26 cellular contexts compared by ENCODE assay signal in the genomic region with DNA sequence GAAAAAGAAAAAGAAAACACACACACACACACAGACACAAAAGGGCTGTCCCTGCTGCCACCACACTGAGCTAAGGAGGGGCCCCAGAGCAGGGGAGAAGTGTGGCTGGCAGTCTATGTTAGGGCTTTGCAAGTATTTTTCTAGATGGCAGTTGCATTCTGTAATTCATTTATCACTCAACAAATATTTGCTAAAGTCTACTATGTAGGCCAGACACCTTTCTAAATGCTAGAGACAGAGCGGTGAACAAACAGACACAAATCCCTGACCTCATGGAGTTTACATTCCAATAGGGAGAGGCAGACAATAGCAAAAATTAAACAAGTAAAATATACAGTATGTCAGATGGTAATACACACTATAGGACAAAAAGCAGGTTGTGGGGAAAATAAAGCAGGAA. TPM values are rescaled to one million over a fixed set of nuclear protein-coding genes. Genes with fewer than 3 reads are reported as not detected.
"Had no signal": no experiment of that assay in that cellular context is flagged by ENCODE, and none has a peak within 500 bp of the region (broad histone marks: within the 10 kb centered on the region; RNA-seq: fewer than 3 reads in every experiment).

No MANE protein-coding gene starts in this region.

- H3K27me3 ChIP-seq: esophagus muscularis mucosa, gastrocnemius medialis, left lung, suprapubic skin, thyroid gland had no signal

- FAIRE-seq: small intestine, urothelium cell line had no signal

- DNase-seq: effector memory CD8-positive, alpha-beta T cell; gastrocnemius medialis; heart right ventricle; islet precursor cell; left lung; lower lobe of right lung; natural killer cell; posterior cingulate gyrus; small intestine; stimulated activated CD4-positive, alpha-beta T cell treated with anti-CD3 and anti-CD28 coated beads, Interleukin-12 subunit alpha, Interleukin-12 subunit beta, amount 100 ng/mL, for 4 hours; stimulated activated naive CD4-positive, alpha-beta T cell; thyroid gland had no signal

- H3K4me1 ChIP-seq: esophagus muscularis mucosa, gastrocnemius medialis, heart right ventricle, left lung, lower lobe of right lung, suprapubic skin, thyroid gland had no signal

- ATAC-seq: effector memory CD8-positive, alpha-beta T cell; gastrocnemius medialis; heart right ventricle; left lung; lower lobe of right lung; natural killer cell had no signal

- H3K27ac ChIP-seq: epithelial cell of prostate, esophagus muscularis mucosa, gastrocnemius medialis, heart right ventricle, left lung, lower lobe of right lung, suprapubic skin, thyroid gland had no signal

- H3K36me3 ChIP-seq: esophagus muscularis mucosa, gastrocnemius medialis, heart right ventricle, left lung, lower lobe of right lung, suprapubic skin, thyroid gland had no signal

- H3K4me3 ChIP-seq: esophagus muscularis mucosa, gastrocnemius medialis, heart right ventricle, left lung, lower lobe of right lung, suprapubic skin, thyroid gland had no signal

- H3K4me1 Mint-ChIP-seq: mesothelial cell of epicardium, neural crest cell had no signal

- H3K4me3 Mint-ChIP-seq: dendritic cell treated with granulocyte-macrophage colony-stimulating factor and Interleukin-4, amounts not matched to agents 40 ng/mL and 50 ng/mL, for 4 days; effector memory CD8-positive, alpha-beta T cell; memory B cell; mesothelial cell of epicardium; natural killer cell; neural crest cell; type B pancreatic cell had no signal

- H3K9me3 ChIP-seq: esophagus muscularis mucosa, gastrocnemius medialis, heart right ventricle, left lung, lower lobe of right lung, suprapubic skin, thyroid gland had no signal

- H3K27ac Mint-ChIP-seq: dendritic cell treated with granulocyte-macrophage colony-stimulating factor and Interleukin-4, amounts not matched to agents 40 ng/mL and 50 ng/mL, for 4 days; effector memory CD8-positive, alpha-beta T cell; memory B cell; mesothelial cell of epicardium; natural killer cell; type B pancreatic cell had no signal

- H3K9me3 Mint-ChIP-seq: dendritic cell treated with granulocyte-macrophage colony-stimulating factor and Interleukin-4, amounts not matched to agents 40 ng/mL and 50 ng/mL, for 4 days; effector memory CD8-positive, alpha-beta T cell; memory B cell; mesothelial cell of epicardium; natural killer cell; neural crest cell; type B pancreatic cell had no signal

- H3K36me3 Mint-ChIP-seq: memory B cell, mesothelial cell of epicardium, natural killer cell, type B pancreatic cell had no signal

RNA-seq across cellular contexts. Expression of gene WDR64, which starts 20.2 kb away (rescaled TPM):
- total RNA-seq: esophagus muscularis mucosa, fibroblast of villous mesenchyme, left lung, lower lobe of right lung, mesothelial cell of epicardium, mucosa of gallbladder, myocyte, natural killer cell, neural crest cell, osteocyte, pulmonary artery endothelial cell, suprapubic skin, thyroid gland had no signal
- polyA plus RNA-seq: heart right ventricle, small intestine had no signal
